In genomic region chr3:194269610-194270145, GRCh38 we compare ENCODE assay signal across 2 cellular contexts.
TF ChIP-seq lines count a peak whose summit lies in the region.

No MANE protein-coding gene starts in this region.

TF ChIP-seq in SK-N-SH, 30 proteins besides CTCF, POLR2A, EP300 and RAD21 (continued from another document):
- TF ChIP-seq, protein P1, sequence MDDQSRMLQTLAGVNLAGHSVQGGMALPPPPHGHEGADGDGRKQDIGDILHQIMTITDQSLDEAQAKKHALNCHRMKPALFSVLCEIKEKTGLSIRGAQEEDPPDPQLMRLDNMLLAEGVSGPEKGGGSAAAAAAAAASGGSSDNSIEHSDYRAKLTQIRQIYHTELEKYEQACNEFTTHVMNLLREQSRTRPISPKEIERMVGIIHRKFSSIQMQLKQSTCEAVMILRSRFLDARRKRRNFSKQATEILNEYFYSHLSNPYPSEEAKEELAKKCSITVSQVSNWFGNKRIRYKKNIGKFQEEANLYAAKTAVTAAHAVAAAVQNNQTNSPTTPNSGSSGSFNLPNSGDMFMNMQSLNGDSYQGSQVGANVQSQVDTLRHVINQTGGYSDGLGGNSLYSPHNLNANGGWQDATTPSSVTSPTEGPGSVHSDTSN (IDR thresholded peaks at IDR 0.05), result no peak
- no peak for TF ChIP-seq JUND (IDR thresholded peaks at IDR 0.05)
- TF ChIP-seq, protein P2, sequence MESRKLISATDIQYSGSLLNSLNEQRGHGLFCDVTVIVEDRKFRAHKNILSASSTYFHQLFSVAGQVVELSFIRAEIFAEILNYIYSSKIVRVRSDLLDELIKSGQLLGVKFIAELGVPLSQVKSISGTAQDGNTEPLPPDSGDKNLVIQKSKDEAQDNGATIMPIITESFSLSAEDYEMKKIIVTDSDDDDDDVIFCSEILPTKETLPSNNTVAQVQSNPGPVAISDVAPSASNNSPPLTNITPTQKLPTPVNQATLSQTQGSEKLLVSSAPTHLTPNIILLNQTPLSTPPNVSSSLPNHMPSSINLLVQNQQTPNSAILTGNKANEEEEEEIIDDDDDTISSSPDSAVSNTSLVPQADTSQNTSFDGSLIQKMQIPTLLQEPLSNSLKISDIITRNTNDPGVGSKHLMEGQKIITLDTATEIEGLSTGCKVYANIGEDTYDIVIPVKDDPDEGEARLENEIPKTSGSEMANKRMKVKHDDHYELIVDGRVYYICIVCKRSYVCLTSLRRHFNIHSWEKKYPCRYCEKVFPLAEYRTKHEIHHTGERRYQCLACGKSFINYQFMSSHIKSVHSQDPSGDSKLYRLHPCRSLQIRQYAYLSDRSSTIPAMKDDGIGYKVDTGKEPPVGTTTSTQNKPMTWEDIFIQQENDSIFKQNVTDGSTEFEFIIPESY (IDR thresholded peaks at IDR 0.05; ENCODE audit: borderline replicate concordance, low read depth), result no peak
- TF ChIP-seq YY1 (IDR thresholded peaks at IDR 0.05; ENCODE audit: low read depth), result no peak
- TF ChIP-seq, protein P3, sequence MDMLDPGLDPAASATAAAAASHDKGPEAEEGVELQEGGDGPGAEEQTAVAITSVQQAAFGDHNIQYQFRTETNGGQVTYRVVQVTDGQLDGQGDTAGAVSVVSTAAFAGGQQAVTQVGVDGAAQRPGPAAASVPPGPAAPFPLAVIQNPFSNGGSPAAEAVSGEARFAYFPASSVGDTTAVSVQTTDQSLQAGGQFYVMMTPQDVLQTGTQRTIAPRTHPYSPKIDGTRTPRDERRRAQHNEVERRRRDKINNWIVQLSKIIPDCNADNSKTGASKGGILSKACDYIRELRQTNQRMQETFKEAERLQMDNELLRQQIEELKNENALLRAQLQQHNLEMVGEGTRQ (IDR thresholded peaks at IDR 0.05; ENCODE audit: borderline replicate concordance, low read depth, low read length), result no peak
- TF ChIP-seq TEAD4 (IDR thresholded peaks at IDR 0.05; ENCODE audit: borderline replicate concordance, insufficient read depth), result no peak
- no peak for TF ChIP-seq SMC3 (IDR thresholded peaks at IDR 0.05; ENCODE audit: low read depth, low read length)

TF ChIP-seq in SK-N-SH treated with all-trans-retinoic acid at 6 μM for 48 hours, 23 proteins besides CTCF, POLR2A, EP300 and RAD21 (continued from another document):
- no peak for TF ChIP-seq PATZ1 (CRISPR knock-in tag; IDR thresholded peaks at IDR 0.05; ENCODE audit: borderline replicate concordance)
- TF ChIP-seq RARB (CRISPR knock-in tag; IDR thresholded peaks at IDR 0.05), result no peak
